ENCODE assay signal across 8 cellular contexts in genomic region chr14:101810897-101811620, GRCh38. TPM values are rescaled to one million over a fixed set of nuclear protein-coding genes. Genes with fewer than 3 reads are reported as not detected.
A peak's percentile ranks its signal among the peaks of the same experiment; 100 is the strongest.
DNase-seq lines count a peak whose midpoint lies in the region; ATAC-seq, FAIRE-seq and TF ChIP-seq lines count a peak whose summit lies in the region.

No MANE protein-coding gene starts in this region.

- peaks cover 11% of the 10 kb centered on the region for H3K9me1 ChIP-seq in K562 (ENCODE audit: control insufficient read depth, insufficient read depth, low read length)

- FAIRE-seq in K562 (lab: Jason Lieb, UNC) = peak; percentile 57

- POLR2A ChIA-PET in K562 (lab: Yijun Ruan, JAX) = interaction anchor here (1.4 kb wide), 1 partner anchor 12 kb away, joined by 5 read pairs; no protein-coding TSS in a partner anchor

- peaks cover 48% of the 10 kb centered on the region for H3K36me3 ChIP-seq in K562 (ENCODE audit: control insufficient read depth, insufficient read depth, low read length)
- peaks cover 30% of the 10 kb centered on the region for H3K36me3 ChIP-seq in mesodermal cell (ENCODE audit: control insufficient read depth, insufficient read depth, low read length)

- H4K20me1 ChIP-seq in K562 (replicated peaks; ENCODE audit: control insufficient read depth, insufficient read depth, low read length) = peaks cover 8% of the 10 kb centered on the region; the same call in 1 of the 2 replicates

- CTCF ChIA-PET in K562 (lab: Yijun Ruan, JAX; ENCODE audit: low intra/inter-chr PET ratio) = no interaction called here

- H3K4me3 ChIP-seq in K562 (peak overlapping the region; percentile 52), mesodermal cell (ENCODE audit: extremely low read depth, insufficient read depth, low read length, poor library complexity, severe bottlenecking) (peak overlapping the region; percentile 89)

- H3K27me3 Mint-ChIP-seq in IgD-negative memory B cell = no peaks in the 10 kb centered on the region

- H2AFZ ChIP-seq in K562 (ENCODE audit: low read depth, low read length) = no peak overlapping the region

- TF ChIP-seq EP300 in K562 (IDR thresholded peaks at IDR 0.05; ENCODE audit: low read length) = no peak

- H3K4me2 ChIP-seq in K562 (ENCODE audit: insufficient read depth, low read length) = peak overlapping the region; percentile 90

- H3K27ac ChIP-seq in K562 (ENCODE audit: extremely low read depth, low read depth, low read length) = peak overlapping the region; percentile 99
- H3K27ac ChIP-seq in mesodermal cell (ENCODE audit: low read depth, low read length, severe bottlenecking) = peak overlapping the region; percentile 99

- H3K4me3 Mint-ChIP-seq in IgD-negative memory B cell = peak overlapping the region; percentile 92 to 99 (median 97)

- peaks cover 6% of the 10 kb centered on the region for H3K36me3 Mint-ChIP-seq in IgD-negative memory B cell

- intact Hi-C loops in K562 (cut with micrococcal nuclease) = no loop called here

- 51% methylated on average over 5 of the region's 5 CpGs for WGBS in K562 (ENCODE audit: insufficient coverage, low coverage, missing lambda C conversion rate)
- 83% methylated on average over 1 of the region's 5 CpGs; no CpG with 5 or more reads in 1 of the 2 experiments for WGBS in mesodermal cell (ENCODE audit: insufficient coverage in 2 of 2), 2 experiments

- H3K9ac ChIP-seq in K562 (ENCODE audit: insufficient read depth in 1 of 2, low read depth in 2 of 2, low read length in 2 of 2) = peak overlapping the region; percentile 66 to 99; a peak in 3 of 4 replicates

- ATAC-seq in K562 (no peak), GM21447 (IDR thresholded peaks at IDR 0.05; ENCODE audit: unreplicated experiment) (no peak), HG02852 (IDR thresholded peaks at IDR 0.05; ENCODE audit: unreplicated experiment) (no peak)

- TF ChIP-seq RAD21 in K562 (CRISPR knock-in tag; conservative IDR thresholded peaks at IDR 0.05 in 1 of 2, IDR thresholded peaks at IDR 0.05 in 1 of 2) = no peak

- no peaks in the 10 kb centered on the region for H3K9me3 Mint-ChIP-seq in IgD-negative memory B cell

- no peaks in the 10 kb centered on the region for H3K9me3 ChIP-seq in K562 (replicated peaks; ENCODE audit: control insufficient read depth, insufficient read depth, low read depth, low read length)
- H3K9me3 ChIP-seq in mesodermal cell (ENCODE audit: control insufficient read depth, low read length) = no peaks in the 10 kb centered on the region

- no peak for TF ChIP-seq CTCF in K562 (IDR thresholded peaks at IDR 0.05 in 2 of 3, conservative IDR thresholded peaks at IDR 0.05 in 1 of 3; ENCODE audit: insufficient read depth in 2 of 3, low read depth in 1 of 3, low read length in 3 of 3)

- in situ Hi-C loops in ACHN (cut with HindIII; ENCODE audit: low pct_ligation_motif_present, low pct_unique_long_range_greater_than_20kb, low sequenced_read_pairs) (no loop called here), K562 (cut with MboI) (no loop called here)

- peaks cover 94% of the 10 kb centered on the region for H3K79me2 ChIP-seq in K562 (ENCODE audit: control insufficient read depth, insufficient read depth, low read length)

- H3K4me1 Mint-ChIP-seq in IgD-negative memory B cell = peaks cover 37 to 44% (median 41%) of the 10 kb centered on the region in 3 donors

- peak overlapping the region; percentile 98 to 99 (median 98) for H3K27ac Mint-ChIP-seq in IgD-negative memory B cell

- BruUV-seq in K562 (replicated peaks; lab: Mats Ljungman, UMichigan) = no TSS peak

- no peak for TF ChIP-seq POLR2A in K562 (conservative IDR thresholded peaks at IDR 0.05)

- DNase-seq in ACHN (peak; percentile 28), K562 (ENCODE audit: extremely low read depth in 1 of 4, low spot score in 3 of 4) (peak in 1 of 4 experiments; percentile 25), GM19238 (ENCODE audit: insufficient read length, low spot score) (no peak), NCI-H1436 (lab: John Stamatoyannopoulos, UW) (no peak)

- H3K27me3 ChIP-seq in K562 (ENCODE audit: control insufficient read depth in 2 of 2, insufficient read depth in 2 of 2, low read length in 2 of 2) = no peaks in the 10 kb centered on the region

- H3K4me1 ChIP-seq in K562 (replicated peaks in 1 of 2; ENCODE audit: control insufficient read depth in 2 of 2, insufficient read depth in 2 of 2, low read length in 2 of 2) = peaks cover 14 to 50% of the 10 kb centered on the region in 2 experiments; a peak in 4 of 5 replicates
- H3K4me1 ChIP-seq in mesodermal cell (ENCODE audit: control insufficient read depth, insufficient read depth, low read length, poor library complexity, severe bottlenecking) = peaks cover 11% of the 10 kb centered on the region

TF ChIP-seq in K562, 482 proteins besides CTCF, POLR2A, EP300 and RAD21:
- TF ChIP-seq KAT7 (CRISPR knock-in tag; IDR thresholded peaks at IDR 0.05; ENCODE audit: borderline replicate concordance) (0 out of 2 replicates have a peak, but pooled peaks have one; percentile 4), ZNF121 (CRISPR knock-in tag; conservative IDR thresholded peaks at IDR 0.05) (peak; percentile 75), MAZ (CRISPR knock-in tag; conservative IDR thresholded peaks at IDR 0.05 in 1 of 2, IDR thresholded peaks at IDR 0.05 in 1 of 2) (0 out of 4 replicates have a peak, but pooled peaks of 1 of the 2 experiments have one; percentile 14), FOXK2 (conservative IDR thresholded peaks at IDR 0.05 in 1 of 2, IDR thresholded peaks at IDR 0.05 in 1 of 2; ENCODE audit: low read depth in 2 of 2) (no peak)

RNA-seq across cellular contexts. Expression of gene PPP2R5C, which starts 49.5 kb away (rescaled TPM):
- polyA plus RNA-seq in IgD-negative memory B cell (106 TPM), K562 (2011; rRNA removed) (266 and 328 TPM in 2 replicates), K562 (2014; fragmentation: Illumina TruSeq; extraction: Trizol) (383 and 443 TPM in 2 replicates), K562 (2014; fragmentation: Nextera tagmentation; extraction: Ambion mirVana) (100 to 1,000 TPM; 517 to 617 TPM), K562 (2014; rRNA removed) (284 and 315 TPM in 2 replicates)
- 275 and 554 TPM in 2 replicates for total RNA-seq in K562 (2011; cell fraction: chromatin; rRNA removed; ENCODE audit: low replicate concordance)
- 143 and 198 TPM in 2 replicates for total RNA-seq in K562 (2011; cell fraction: nucleolus; rRNA removed)
- total RNA-seq in K562 (2011; cell fraction: nucleoplasm; rRNA removed) = 367 and 537 TPM in 2 replicates
- total RNA-seq in K562 (2014; rRNA removed) (263 and 295 TPM in 2 replicates), K562 (2014; rRNA removed; fragmentation: Illumina TruSeq; extraction: Trizol) (395 and 448 TPM in 2 replicates), K562 (2015; rRNA removed; fragmentation: Illumina TruSeq; extraction: Trizol) (284 and 309 TPM in 2 replicates), K562 (2021) (395 and 398 TPM in 2 replicates)
- polyA plus RNA-seq in K562 (2011; cell fraction: cytosol; rRNA removed) = 100 and 189 TPM in 2 replicates
- polyA plus RNA-seq in K562 (2011; cell fraction: nucleus; rRNA removed) = 140 and 172 TPM in 2 replicates
- polyA plus RNA-seq in K562 (2012) = 237 and 317 TPM in 2 replicates
- polyA minus RNA-seq in K562 (2011; rRNA and poly(A)+ RNA removed) = 312 and 332 TPM in 2 replicates
- polyA minus RNA-seq in K562 (2011; cell fraction: cytosol; rRNA and poly(A)+ RNA removed) = 118 and 128 TPM in 2 replicates
- 87.6 and 141 TPM in 2 replicates for polyA minus RNA-seq in K562 (2011; cell fraction: nucleus; rRNA and poly(A)+ RNA removed)
- polyA plus RNA-seq in mesodermal cell (2013, experiment 1 of 2) = 135 TPM
- 143 TPM for polyA plus RNA-seq in mesodermal cell (2013, experiment 2 of 2)
